Comparison of ENCODE assay signal across 18 cellular contexts in genomic region chr13:80144493-80144892, GRCh38.
A peak's percentile ranks its signal among the peaks of the same experiment; 100 is the strongest.
DNase-seq lines count a peak whose midpoint lies in the region; ATAC-seq, FAIRE-seq and TF ChIP-seq lines count a peak whose summit lies in the region.
"Had no signal": no experiment of that assay in that cellular context is flagged by ENCODE, and none has a peak within 500 bp of the region (broad histone marks: within the 10 kb centered on the region; RNA-seq: fewer than 3 reads in every experiment).

No MANE protein-coding gene starts in this region.

- no peaks in the 10 kb centered on the region for H4K20me1 ChIP-seq in endothelial cell of umbilical vein (replicated peaks; ENCODE audit: control insufficient read depth, extremely low read depth, insufficient read depth, low read length)
- H4K20me1 ChIP-seq in hepatocyte (ENCODE audit: insufficient read depth, poor library complexity, severe bottlenecking) = no peaks in the 10 kb centered on the region
- H4K20me1 ChIP-seq: BLaER1 had no signal

- no peak for TF ChIP-seq POLR2A in endothelial cell of umbilical vein (IDR thresholded peaks at IDR 0.05; ENCODE audit: low read depth, low read length)

- CTCF ChIA-PET in endothelial cell of umbilical vein (lab: Charles Lee) = interaction anchor here (2.3 kb wide), 1 partner anchor 12 kb away, joined by 7 read pairs; no protein-coding TSS in a partner anchor

- H3K4me2 ChIP-seq in endothelial cell of umbilical vein (ENCODE audit: insufficient read depth, low read length) (no peak overlapping the region), hepatocyte (no peak overlapping the region)
- H3K4me2 ChIP-seq: BLaER1 had no signal

- no peak for ATAC-seq in Right ventricle myocardium inferior
- ATAC-seq: HCT116 had no signal

- H3K4me3 ChIP-seq in left ventricle myocardium inferior (no peak overlapping the region), endothelial cell of umbilical vein (replicated peaks in 1 of 3; ENCODE audit: insufficient read depth in 1 of 3, low read depth in 1 of 3, low read length in 3 of 3) (no peak overlapping the region), hepatocyte (no peak overlapping the region)
- H3K4me3 ChIP-seq: BLaER1, GM23248 had no signal

- BruUV-seq in endothelial cell of umbilical vein (replicated peaks; lab: Mats Ljungman, UMichigan) = no TSS peak

- TF ChIP-seq CTCF in left ventricle myocardium inferior (IDR thresholded peaks at IDR 0.05; ENCODE audit: borderline replicate concordance) = no peak
- no peak for TF ChIP-seq CTCF in endothelial cell of umbilical vein (IDR thresholded peaks at IDR 0.05; ENCODE audit: extremely low read depth in 1 of 2, insufficient read depth in 1 of 2, low read depth in 1 of 2, low read length in 2 of 2)
- TF ChIP-seq CTCF in neural crest cell (conservative IDR thresholded peaks at IDR 0.05) = no peak
- no peak for TF ChIP-seq CTCF in hepatocyte (IDR thresholded peaks at IDR 0.05; ENCODE audit: poor library complexity)

- H3K27me3 Mint-ChIP-seq in neural crest cell (ENCODE audit: low read depth) = no peaks in the 10 kb centered on the region

- no peaks in the 10 kb centered on the region for H3K9me2 ChIP-seq in hepatocyte (replicated peaks; ENCODE audit: insufficient read depth)

- no peaks in the 10 kb centered on the region for H3K9me1 ChIP-seq in endothelial cell of umbilical vein (replicated peaks; ENCODE audit: control insufficient read depth, extremely low read depth, insufficient read depth, low read length)

- dilution Hi-C loops in endothelial cell of umbilical vein (cut with MboI; ENCODE audit: extremely low pct_ligation_motif_present, low sequenced_read_pairs) = no loop called here

- peak overlapping the region; percentile 1 for H3K27ac ChIP-seq in left ventricle myocardium inferior (replicated peaks)
- H3K27ac ChIP-seq in endothelial cell of umbilical vein (ENCODE audit: insufficient read depth, low read depth, low read length) = no peak overlapping the region
- no peak overlapping the region for H3K27ac ChIP-seq in hepatocyte
- H3K27ac ChIP-seq: BLaER1, GM23248, HL-60 had no signal

- no peaks in the 10 kb centered on the region for H3K9me3 ChIP-seq in left ventricle myocardium inferior (replicated peaks)
- no peaks in the 10 kb centered on the region for H3K9me3 ChIP-seq in endothelial cell of umbilical vein (replicated peaks; ENCODE audit: control insufficient read depth, insufficient read depth, low read length)
- H3K9me3 ChIP-seq in hepatocyte (ENCODE audit: low read depth) = no peaks in the 10 kb centered on the region
- H3K9me3 ChIP-seq: BLaER1, Caco-2 had no signal

- H3K36me3 Mint-ChIP-seq in neural crest cell (ENCODE audit: low read depth) = peaks cover 3% of the 10 kb centered on the region
- H3K36me3 Mint-ChIP-seq: CD8-positive, alpha-beta memory T cell had no signal

- peaks cover 35% of the 10 kb centered on the region for H3K4me1 Mint-ChIP-seq in neural crest cell
- H3K4me1 Mint-ChIP-seq: CD8-positive, alpha-beta memory T cell had no signal

- no peak overlapping the region for H3K9ac ChIP-seq in endothelial cell of umbilical vein (replicated peaks; ENCODE audit: extremely low read depth, insufficient read depth, low read length)
- H3K9ac ChIP-seq: BLaER1, GM23248 had no signal

- POLR2A ChIA-PET in endothelial cell of umbilical vein (lab: Charles Lee) = no interaction called here

- peak overlapping the region; percentile 5 for H3K27ac Mint-ChIP-seq in neural crest cell (ENCODE audit: unreplicated experiment)
- H3K27ac Mint-ChIP-seq: CD8-positive, alpha-beta memory T cell had no signal

- no peaks in the 10 kb centered on the region for H3K9me3 Mint-ChIP-seq in neural crest cell
- H3K9me3 Mint-ChIP-seq: CD8-positive, alpha-beta memory T cell had no signal

- intact Hi-C loops in left ventricle myocardium inferior (cut with micrococcal nuclease) = no loop called here
- intact Hi-C loops in Right ventricle myocardium inferior (cut with DNase I) = no loop called here
- intact Hi-C loops in endothelial cell of umbilical vein (cut with micrococcal nuclease) = no loop called here

- H3K4me1 ChIP-seq in left ventricle myocardium inferior (peaks cover 56% of the 10 kb centered on the region), endothelial cell of umbilical vein (ENCODE audit: control insufficient read depth, extremely low read depth, insufficient read depth, low read length) (no peaks in the 10 kb centered on the region), hepatocyte (ENCODE audit: insufficient read depth) (no peaks in the 10 kb centered on the region)
- H3K4me1 ChIP-seq: BLaER1, Caco-2 had no signal

- H2AFZ ChIP-seq in endothelial cell of umbilical vein (ENCODE audit: low read depth, low read length) = no peak overlapping the region
- no peak overlapping the region for H2AFZ ChIP-seq in hepatocyte
- H2AFZ ChIP-seq: GM23248 had no signal

- H3K36me3 ChIP-seq in left ventricle myocardium inferior = no peaks in the 10 kb centered on the region
- H3K36me3 ChIP-seq in endothelial cell of umbilical vein (ENCODE audit: control insufficient read depth in 2 of 2, extremely low read depth in 1 of 2, insufficient read depth in 2 of 2, low read length in 2 of 2) = no peaks in the 10 kb centered on the region
- H3K36me3 ChIP-seq in hepatocyte (replicated peaks; ENCODE audit: insufficient read depth, low read depth) = no peaks in the 10 kb centered on the region
- H3K36me3 ChIP-seq: BLaER1 had no signal

- DNase-seq in left ventricle myocardium inferior (no peak), Right ventricle myocardium inferior (ENCODE audit: missing footprints) (no peak), endothelial cell of umbilical vein (ENCODE audit: low read depth, low spot score) (no peak), neural crest cell (ENCODE audit: low read depth, low spot score) (no peak), NCI-H345 (lab: John Stamatoyannopoulos, UW) (no peak), hepatocyte (ENCODE audit: low spot score) (no peak)
- no peak for DNase-seq in stimulated activated CD4-positive, alpha-beta T cell treated with anti-CD3 and anti-CD28 coated beads, Interleukin-4, amount 100 ng/mL, for 4 hours
- DNase-seq: 8988T; AML-193; Caco-2; CD8-positive, alpha-beta memory T cell; DMS53; GM23248 had no signal

- no peak overlapping the region for H3K4me3 Mint-ChIP-seq in neural crest cell
- H3K4me3 Mint-ChIP-seq: CD8-positive, alpha-beta memory T cell had no signal

- FAIRE-seq in endothelial cell of umbilical vein (lab: Jason Lieb, UNC) = peak; percentile 12
- FAIRE-seq: GM12891, H54 had no signal

- no peaks in the 10 kb centered on the region for H3K27me3 ChIP-seq in left ventricle myocardium inferior (ENCODE audit: low read depth)
- H3K27me3 ChIP-seq in endothelial cell of umbilical vein (ENCODE audit: control insufficient read depth in 2 of 2, insufficient read depth in 2 of 2, low read length in 2 of 2) = no peaks in the 10 kb centered on the region
- no peaks in the 10 kb centered on the region for H3K27me3 ChIP-seq in hepatocyte
- H3K27me3 ChIP-seq: BLaER1 had no signal

- H3K79me2 ChIP-seq in endothelial cell of umbilical vein (ENCODE audit: control insufficient read depth, insufficient read depth, low read length) (no peaks in the 10 kb centered on the region), hepatocyte (no peaks in the 10 kb centered on the region)

TF ChIP-seq in endothelial cell of umbilical vein, 7 proteins besides CTCF, POLR2A, EP300 and RAD21:
- TF ChIP-seq GATA2 (IDR thresholded peaks at IDR 0.05; ENCODE audit: insufficient read depth, insufficient read length, low read depth, low read length) (no peak), FOS (IDR thresholded peaks at IDR 0.05; ENCODE audit: borderline replicate concordance, insufficient read depth, low read length) (no peak), MAX (IDR thresholded peaks at IDR 0.05; ENCODE audit: insufficient read depth, insufficient read length) (no peak), POLR2AphosphoS5 (IDR thresholded peaks at IDR 0.05; ENCODE audit: insufficient read depth, low read depth, low read length) (no peak), JUN (IDR thresholded peaks at IDR 0.05; ENCODE audit: borderline replicate concordance, insufficient read depth, insufficient read length, low read depth) (no peak), MYC (IDR thresholded peaks at IDR 0.05; ENCODE audit: low read depth, low read length) (no peak), EZH2 (IDR thresholded peaks at IDR 0.05; ENCODE audit: borderline replicate concordance, low read depth, low read length, severe bottlenecking) (no peak)
TF ChIP-seq in endothelial cell of umbilical vein: peak in this region for 0.
